In the genomic region with DNA sequence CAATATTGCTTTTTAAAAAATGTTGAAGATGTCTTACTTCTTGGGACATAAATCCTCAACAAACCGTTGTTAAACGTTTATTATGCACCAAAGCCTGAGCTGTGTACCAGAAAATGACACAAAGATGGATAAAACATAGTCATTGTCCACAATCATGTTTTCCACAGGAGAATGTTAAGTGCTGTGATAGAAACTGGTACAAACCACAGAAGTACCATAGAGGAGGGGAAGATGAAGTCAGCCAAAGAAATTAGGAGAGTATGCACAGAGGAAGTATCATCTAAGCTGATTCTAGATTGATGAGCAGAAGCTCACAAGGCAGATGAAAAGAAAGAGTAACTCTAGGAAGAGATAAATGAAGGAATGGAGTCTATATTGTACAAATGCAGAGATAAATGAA, we compare ENCODE assay signal across 24 cellular contexts.
DNase-seq lines count a peak whose midpoint lies in the region; ATAC-seq, FAIRE-seq and TF ChIP-seq lines count a peak whose summit lies in the region.
"Had no signal": no experiment of that assay in that cellular context is flagged by ENCODE, and none has a peak within 500 bp of the region (broad histone marks: within the 10 kb centered on the region; RNA-seq: fewer than 3 reads in every experiment).

No MANE protein-coding gene starts in this region.

- no peak overlapping the region for H3K9ac ChIP-seq in GM12878 (ENCODE audit: control insufficient read depth, insufficient read depth, low read length)
- H3K9ac ChIP-seq: BLaER1 treated with 17β-estradiol and CSF1 and Interleukin-3, amounts not matched to agents 10 nM and 100 nM had no signal

- no peaks in the 10 kb centered on the region for H4K20me1 ChIP-seq in GM12878 (ENCODE audit: control insufficient read depth, insufficient read depth)
- H4K20me1 ChIP-seq: BLaER1 treated with 17β-estradiol and CSF1 and Interleukin-3, amounts not matched to agents 10 nM and 100 nM had no signal

- H3K9me3 Mint-ChIP-seq in activated CD4-positive, alpha-beta T cell treated with anti-CD3 and anti-CD28 coated beads for 36 hours (ENCODE audit: low read depth) = no peaks in the 10 kb centered on the region
- H3K9me3 Mint-ChIP-seq: CD4-positive, alpha-beta T cell; CD8-positive, alpha-beta T cell had no signal

- ATAC-seq in activated CD4-positive, alpha-beta T cell treated with anti-CD3 and anti-CD28 coated beads for 36 hours = no peak
- peak; percentile 33; the same call in 1 of the 3 replicates for ATAC-seq in GM12878
- ATAC-seq: A549; CD8-positive, alpha-beta T cell had no signal

- in situ Hi-C loops in GM12878 (cut with MboI) = no loop called here

- no peak overlapping the region for H3K4me3 Mint-ChIP-seq in activated CD4-positive, alpha-beta T cell treated with anti-CD3 and anti-CD28 coated beads for 36 hours
- H3K4me3 Mint-ChIP-seq: B cell; CD4-positive, alpha-beta T cell; CD8-positive, alpha-beta T cell had no signal

- no peaks in the 10 kb centered on the region for H3K27me3 ChIP-seq in GM12878 (replicated peaks in 1 of 2; ENCODE audit: control insufficient read depth in 2 of 2, insufficient read depth in 2 of 2, low read length in 1 of 2)
- H3K27me3 ChIP-seq in thyroid gland = no peaks in the 10 kb centered on the region
- H3K27me3 ChIP-seq: BLaER1 treated with 17β-estradiol and CSF1 and Interleukin-3, amounts not matched to agents 10 nM and 100 nM had no signal

- CTCF ChIA-PET in activated CD4-positive, alpha-beta T cell treated with anti-CD3 and anti-CD28 coated beads for 36 hours (lab: Charles Lee) = interaction anchor here (0.7 to 0.9 kb wide), 3 partner anchors 25 to 432 kb away, joined by 3 read pairs; no protein-coding TSS in a partner anchor
- CTCF ChIA-PET in GM12878 (lab: Yijun Ruan, JAX) = interaction anchor here (0.5 kb wide), 1 partner anchor 297 kb away, joined by 3 read pairs; no protein-coding TSS in a partner anchor

- TF ChIP-seq RAD21 in GM12878 (IDR thresholded peaks at IDR 0.05; ENCODE audit: insufficient read depth, low read depth, low read length) = no peak

- H3K27ac ChIP-seq in GM12878 (ENCODE audit: control insufficient read depth, insufficient read depth) = no peak overlapping the region
- H3K27ac ChIP-seq in thyroid gland = peak overlapping the region; percentile 59 to 71 (median 66)
- H3K27ac ChIP-seq: 22Rv1; A549; BLaER1 treated with 17β-estradiol and CSF1 and Interleukin-3, amounts not matched to agents 10 nM and 100 nM; C4-2B had no signal

- H2AFZ ChIP-seq in GM12878 (ENCODE audit: control insufficient read depth, low read depth, low read length) = no peak overlapping the region

- H3K79me2 ChIP-seq in GM12878 (ENCODE audit: control insufficient read depth, insufficient read depth, low read length) = no peaks in the 10 kb centered on the region

- no peak for DNase-seq in activated CD4-positive, alpha-beta T cell treated with anti-CD3 and anti-CD28 coated beads for 36 hours
- DNase-seq in activated CD4-positive, alpha-beta T cell treated with anti-CD3 and anti-CD28 coated beads for 48 hours = no peak
- DNase-seq in H54 (ENCODE audit: insufficient read length, low spot score) = no peak
- DNase-seq in GM12878 (ENCODE audit: low read depth, low spot score) = no peak
- DNase-seq in thyroid gland = no peak
- DNase-seq in foreskin fibroblast = no peak
- DNase-seq in activated effector memory CD4-positive, alpha-beta T cell treated with anti-CD3 and anti-CD28 coated beads, Interleukin-2, amount 50 U/mL, for 16 hours = no peak
- DNase-seq: AML-193; CD4-positive, alpha-beta T cell; CD8-positive, alpha-beta T cell; DMS 273 treated with DMSO at 0.1 percent for 48 hours; DMS153; DMS53; DMS79; DND-41; EL; GDM1 had no signal

- FAIRE-seq in H54 (lab: Jason Lieb, UNC) (peak; percentile 11), GM12878 (lab: Jason Lieb, UNC) (no peak)
- FAIRE-seq: A549, GM12891, GM19239 had no signal

- H3K4me3 ChIP-seq in GM12878 (no peak overlapping the region), thyroid gland (replicated peaks in 1 of 3) (no peak overlapping the region), foreskin fibroblast (ENCODE audit: low read depth in 1 of 2, low read length in 2 of 2) (no peak overlapping the region)
- H3K4me3 ChIP-seq: A549; BLaER1 treated with 17β-estradiol and CSF1 and Interleukin-3, amounts not matched to agents 10 nM and 100 nM had no signal

- H3K36me3 ChIP-seq in GM12878 (ENCODE audit: control insufficient read depth in 2 of 2, insufficient read depth in 2 of 2, low read length in 1 of 2) = no peaks in the 10 kb centered on the region
- no peaks in the 10 kb centered on the region for H3K36me3 ChIP-seq in thyroid gland

- SMC1A ChIA-PET in GM12878 (lab: Charles Lee; ENCODE audit: uncharacterized antibody, unreplicated experiment) = interaction anchor here (0.6 to 0.7 kb wide), 2 partner anchors 32 to 1149 kb away, joined by 3 read pairs; no protein-coding TSS in a partner anchor

- RAD21 ChIA-PET in GM12878 (lab: Charles Lee; ENCODE audit: unreplicated experiment) = no interaction called here

- peaks cover 3% of the 10 kb centered on the region for H3K4me1 Mint-ChIP-seq in activated CD4-positive, alpha-beta T cell treated with anti-CD3 and anti-CD28 coated beads for 36 hours
- H3K4me1 Mint-ChIP-seq: B cell had no signal

- H3K27ac Mint-ChIP-seq in activated CD4-positive, alpha-beta T cell treated with anti-CD3 and anti-CD28 coated beads for 36 hours = peak overlapping the region; percentile 5
- H3K27ac Mint-ChIP-seq: B cell; CD4-positive, alpha-beta T cell; CD8-positive, alpha-beta T cell had no signal

- TF ChIP-seq POLR2A in H54 (IDR thresholded peaks at IDR 0.05; ENCODE audit: low read depth, low read length) (no peak), GM12878 (IDR thresholded peaks at IDR 0.05; ENCODE audit: low read depth, low read length) (no peak), thyroid gland (IDR thresholded peaks at IDR 0.05) (no peak)

- intact Hi-C loops in activated CD4-positive, alpha-beta T cell treated with anti-CD3 and anti-CD28 coated beads for 36 hours (cut with DNase I, micrococcal nuclease) = no loop called here
- intact Hi-C loops in GM12878 (cut with micrococcal nuclease; ENCODE audit: unreplicated experiment) = no loop called here
- intact Hi-C loops in thyroid gland (cut with DNase I) = no loop called here

- H3K36me3 Mint-ChIP-seq in activated CD4-positive, alpha-beta T cell treated with anti-CD3 and anti-CD28 coated beads for 36 hours (ENCODE audit: low read depth) = no peaks in the 10 kb centered on the region
- H3K36me3 Mint-ChIP-seq: CD8-positive, alpha-beta T cell had no signal

- POLR2A ChIA-PET in activated CD4-positive, alpha-beta T cell treated with anti-CD3 and anti-CD28 coated beads for 36 hours (lab: Charles Lee) = no interaction called here
- POLR2A ChIA-PET in GM12878 (lab: Charles Lee) = no interaction called here

- H3K4me2 ChIP-seq in GM12878 (ENCODE audit: control insufficient read depth, insufficient read depth) = no peak overlapping the region
- H3K4me2 ChIP-seq: A549; BLaER1 treated with 17β-estradiol and CSF1 and Interleukin-3, amounts not matched to agents 10 nM and 100 nM had no signal

- H3K4me1 ChIP-seq in GM12878 (ENCODE audit: control insufficient read depth, insufficient read depth, low read length) (no peaks in the 10 kb centered on the region), thyroid gland (peaks cover 28 to 31% of the 10 kb centered on the region in 2 donors)
- H3K4me1 ChIP-seq: A549; BLaER1 treated with 17β-estradiol and CSF1 and Interleukin-3, amounts not matched to agents 10 nM and 100 nM had no signal

- TF ChIP-seq EP300 in GM12878 (IDR thresholded peaks at IDR 0.05; ENCODE audit: borderline replicate concordance in 1 of 2, control insufficient read depth in 1 of 2, low read depth in 2 of 2, low read length in 2 of 2) = no peak

- H3K9me3 ChIP-seq in GM12878 (replicated peaks; ENCODE audit: control insufficient read depth, insufficient read depth, low read length) = no peaks in the 10 kb centered on the region
- H3K9me3 ChIP-seq in thyroid gland = no peaks in the 10 kb centered on the region
- H3K9me3 ChIP-seq: A549; BLaER1 treated with 17β-estradiol and CSF1 and Interleukin-3, amounts not matched to agents 10 nM and 100 nM had no signal

- whole genome bisulfite sequencing in GM12878 (ENCODE audit: insufficient coverage, insufficient replicate concordance, low lambda C conversion rate, missing lambda C conversion rate) = 57% methylated on average over 2 of the region's 2 CpGs
- WGBS in thyroid gland, 2 donors = 92 to 95% methylated on average over 2 of the region's 2 CpGs

- BruUV-seq in GM12878 (replicated peaks; lab: Mats Ljungman, UMichigan) = no TSS peak

- TF ChIP-seq CTCF in GM12878 (IDR thresholded peaks at IDR 0.05 in 2 of 3, conservative IDR thresholded peaks at IDR 0.05 in 1 of 3; ENCODE audit: control insufficient read depth in 2 of 3, extremely low read depth in 1 of 3, insufficient read depth in 1 of 3, low read depth in 3 of 3, low read length in 3 of 3) (no peak), thyroid gland (IDR thresholded peaks at IDR 0.05) (no peak), foreskin fibroblast (IDR thresholded peaks at IDR 0.05; ENCODE audit: low read depth, low read length) (no peak)

- H3K27me3 Mint-ChIP-seq in activated CD4-positive, alpha-beta T cell treated with anti-CD3 and anti-CD28 coated beads for 36 hours = no peaks in the 10 kb centered on the region
- H3K27me3 Mint-ChIP-seq: B cell; CD4-positive, alpha-beta T cell had no signal

TF ChIP-seq in GM12878, 131 proteins besides CTCF, POLR2A, EP300 and RAD21 (continues in another document):
- TF ChIP-seq PBX3 (IDR thresholded peaks at IDR 0.05; ENCODE audit: insufficient replicate concordance, low read depth, low read length) (no peak), HDAC6 (IDR thresholded peaks at IDR 0.05; ENCODE audit: unreplicated experiment) (no peak), ZSCAN29 (IDR thresholded peaks at IDR 0.05) (no peak)
- TF ChIP-seq, protein P1, sequence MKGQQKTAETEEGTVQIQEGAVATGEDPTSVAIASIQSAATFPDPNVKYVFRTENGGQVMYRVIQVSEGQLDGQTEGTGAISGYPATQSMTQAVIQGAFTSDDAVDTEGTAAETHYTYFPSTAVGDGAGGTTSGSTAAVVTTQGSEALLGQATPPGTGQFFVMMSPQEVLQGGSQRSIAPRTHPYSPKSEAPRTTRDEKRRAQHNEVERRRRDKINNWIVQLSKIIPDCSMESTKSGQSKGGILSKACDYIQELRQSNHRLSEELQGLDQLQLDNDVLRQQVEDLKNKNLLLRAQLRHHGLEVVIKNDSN (IDR thresholded peaks at IDR 0.05; ENCODE audit: borderline replicate concordance, extremely low read length, insufficient read depth, low read depth, low read length) = no peak
